2 cellular contexts compared by ENCODE assay signal in genomic region chr14:94128216-94128839, GRCh38.
TF ChIP-seq lines count a peak whose summit lies in the region.

No MANE protein-coding gene starts in this region.

TF ChIP-seq in SK-N-SH, 30 proteins besides CTCF, POLR2A, EP300 and RAD21 (continued from another document):
- TF ChIP-seq TAF1 (IDR thresholded peaks at IDR 0.05; ENCODE audit: borderline replicate concordance, low read depth, low read length), result no peak
- no peak for TF ChIP-seq MAX (IDR thresholded peaks at IDR 0.05; ENCODE audit: low read depth)
- no peak for TF ChIP-seq FOSL2 (IDR thresholded peaks at IDR 0.05; ENCODE audit: borderline replicate concordance, low read depth)
- no peak for TF ChIP-seq GABPA (IDR thresholded peaks at IDR 0.05; ENCODE audit: low read depth)
- no peak for TF ChIP-seq YY1 (IDR thresholded peaks at IDR 0.05; ENCODE audit: low read depth)
- TF ChIP-seq PBX3 (IDR thresholded peaks at IDR 0.05), result no peak
- TF ChIP-seq JUND (IDR thresholded peaks at IDR 0.05), result no peak

TF ChIP-seq in SK-N-SH treated with all-trans-retinoic acid at 6 μM for 48 hours, 23 proteins besides CTCF, POLR2A, EP300 and RAD21 (continued from another document):
- TF ChIP-seq TSHZ2 (CRISPR knock-in tag; IDR thresholded peaks at IDR 0.05), result no peak
- TF ChIP-seq ARNTL (CRISPR knock-in tag; IDR thresholded peaks at IDR 0.05; ENCODE audit: borderline replicate concordance, low read depth), result no peak
- no peak for TF ChIP-seq RARB (CRISPR knock-in tag; IDR thresholded peaks at IDR 0.05)
- no peak for TF ChIP-seq BACH2 (CRISPR knock-in tag; IDR thresholded peaks at IDR 0.05; ENCODE audit: borderline replicate concordance)
- TF ChIP-seq OSR1 (CRISPR knock-in tag; IDR thresholded peaks at IDR 0.05), result no peak
- TF ChIP-seq PATZ1 (CRISPR knock-in tag; IDR thresholded peaks at IDR 0.05; ENCODE audit: borderline replicate concordance), result no peak
- no peak for TF ChIP-seq ZFP3 (CRISPR knock-in tag; IDR thresholded peaks at IDR 0.05)
- no peak for TF ChIP-seq TOX (CRISPR knock-in tag; IDR thresholded peaks at IDR 0.05; ENCODE audit: borderline replicate concordance)
